8 cellular contexts compared by ENCODE assay signal in genomic region chr19:47130120-47130588, GRCh38. TPM values are rescaled to one million over a fixed set of nuclear protein-coding genes. Genes with fewer than 3 reads are reported as not detected.
A peak's percentile ranks its signal among the peaks of the same experiment; 100 is the strongest.
DNase-seq lines count a peak whose midpoint lies in the region; ATAC-seq, FAIRE-seq and TF ChIP-seq lines count a peak whose summit lies in the region.

No MANE protein-coding gene starts in this region.

- H3K27me3 ChIP-seq in HCT116 (ENCODE audit: insufficient read depth, low read length): no peaks in the 10 kb centered on the region
- no peaks in the 10 kb centered on the region for H3K27me3 ChIP-seq in skeletal muscle tissue (ENCODE audit: control insufficient read depth in 3 of 3, insufficient read depth in 3 of 3, low read length in 3 of 3)

- no peaks in the 10 kb centered on the region for H3K9me2 ChIP-seq in HCT116 (ENCODE audit: insufficient read depth)

- DNase-seq in HCT116 (ENCODE audit: low read depth, low spot score) (no peak), fibroblast of villous mesenchyme (ENCODE audit: low read depth) (no peak), urothelium cell line (ENCODE audit: low spot score) (no peak), NCI-H1048 (lab: John Stamatoyannopoulos, UW) (no peak), islet precursor cell (no peak), GM20000 (ENCODE audit: low spot score) (no peak)

- peaks cover 45% of the 10 kb centered on the region for H3K79me2 ChIP-seq in HCT116 (ENCODE audit: insufficient read depth, low read length)

- H3K4me1 ChIP-seq in HCT116 (ENCODE audit: control insufficient read depth in 1 of 2, insufficient read depth in 2 of 2, low read length in 2 of 2): peaks cover 28 to 45% of the 10 kb centered on the region in 2 experiments
- H3K4me1 ChIP-seq in skeletal muscle tissue (ENCODE audit: control insufficient read depth in 3 of 3, insufficient read depth in 3 of 3, low read length in 3 of 3): peaks cover 6 to 12% (median 12%) of the 10 kb centered on the region in 3 donors

- H3K4me2 ChIP-seq in HCT116 (ENCODE audit: low read length): peak overlapping the region; percentile 96; the same call in 1 of the 2 replicates

- TF ChIP-seq CTCF in HCT116 (IDR thresholded peaks at IDR 0.05 in 2 of 3, conservative IDR thresholded peaks at IDR 0.05 in 1 of 3; ENCODE audit: borderline replicate concordance in 1 of 3, insufficient read depth in 1 of 3, low read depth in 2 of 3, low read length in 2 of 3) (no peak), VCaP (conservative IDR thresholded peaks at IDR 0.05) (no peak), fibroblast of villous mesenchyme (IDR thresholded peaks at IDR 0.05; ENCODE audit: insufficient read depth, low read depth, low read length) (no peak), GM20000 (IDR thresholded peaks at IDR 0.05; ENCODE audit: extremely low read depth, missing control alignments) (no peak)

- TF ChIP-seq POLR2A in HCT116 (IDR thresholded peaks at IDR 0.05; ENCODE audit: borderline replicate concordance, extremely low read depth, insufficient read depth, insufficient read length): no peak

- H3K36me3 ChIP-seq in HCT116 (ENCODE audit: control insufficient read depth in 1 of 2, insufficient read depth in 2 of 2, low read length in 2 of 2) (peaks cover 5 to 11% of the 10 kb centered on the region in 2 experiments; a peak in 2 of 4 replicates), skeletal muscle tissue (ENCODE audit: control insufficient read depth in 3 of 3, insufficient read depth in 3 of 3, low read length in 3 of 3) (peaks cover 0 to 5% (median 0%) of the 10 kb centered on the region in 3 donors)

- peak overlapping the region; percentile 86; the same call in 1 of the 2 replicates for H3K27ac ChIP-seq in HCT116 (ENCODE audit: low read depth, low read length)
- H3K27ac ChIP-seq in VCaP: peak overlapping the region; percentile 91
- H3K27ac ChIP-seq in skeletal muscle tissue (ENCODE audit: low read depth, low read length): no peak overlapping the region

- BruUV-seq in HCT116 (replicated peaks; lab: Mats Ljungman, UMichigan): no TSS peak

- H3K4me3 ChIP-seq in HCT116 (replicated peaks in 1 of 2; ENCODE audit: low read depth in 1 of 2, low read length in 2 of 2) (no peak overlapping the region; a peak in 1 of 4 replicates), fibroblast of villous mesenchyme (ENCODE audit: low read depth, low read length) (peak overlapping the region; percentile 18), skeletal muscle tissue (ENCODE audit: low read length in 3 of 3) (peak overlapping the region; percentile 84 to 91 (median 88))

- peaks cover 8% of the 10 kb centered on the region; the same call in 1 of the 2 replicates for H4K20me1 ChIP-seq in HCT116 (ENCODE audit: insufficient read depth)

- H3K9ac ChIP-seq in HCT116 (ENCODE audit: low read length) (no peak overlapping the region), skeletal muscle tissue (ENCODE audit: low read depth in 1 of 3, low read length in 3 of 3) (no peak overlapping the region)

- CTCF ChIA-PET in HCT116 (lab: Charles Lee): no interaction called here

- FAIRE-seq in urothelium cell line (lab: Jason Lieb, UNC): no peak

- TF ChIP-seq RAD21 in HCT116 (IDR thresholded peaks at IDR 0.05; ENCODE audit: low read depth): no peak

- H2AFZ ChIP-seq in HCT116 (ENCODE audit: low read depth, low read length, poor library complexity, severe bottlenecking): peak overlapping the region; percentile 52

- RAD21 ChIA-PET in HCT116 (lab: Charles Lee; ENCODE audit: low non-redundant PET in 1 of 2, low total read pairs in 2 of 2, uncharacterized antibody in 2 of 2, unreplicated experiment in 2 of 2): no interaction called here

- H3K9me3 ChIP-seq in HCT116 (ENCODE audit: control insufficient read depth in 1 of 2, insufficient read depth in 1 of 2, low read depth in 1 of 2, low read length in 2 of 2) (peaks cover 0 to 4% of the 10 kb centered on the region in 2 experiments; a peak in 1 of 4 replicates), skeletal muscle tissue (ENCODE audit: control insufficient read depth in 3 of 3, low read length in 3 of 3) (no peaks in the 10 kb centered on the region)

- POLR2A ChIA-PET in HCT116 (lab: Charles Lee): interaction anchor here (1.6 kb wide), 1 partner anchor 17 kb away, joined by 11 read pairs; the partner anchor contains the start of gene ZC3H4

- intact Hi-C loops in HCT116 (cut with micrococcal nuclease): no loop called here

- ATAC-seq in HCT116: 0 out of 2 replicates have a peak, but pooled peaks have one; percentile 2

TF ChIP-seq in HCT116, 20 proteins besides CTCF, POLR2A, EP300 and RAD21:
- TF ChIP-seq EGR1 (IDR thresholded peaks at IDR 0.05; ENCODE audit: low read depth) (no peak), YY1 (IDR thresholded peaks at IDR 0.05; ENCODE audit: extremely low read depth, insufficient replicate concordance, low read depth, low read length) (no peak), SRF (IDR thresholded peaks at IDR 0.05; ENCODE audit: low read depth) (no peak), MAX (IDR thresholded peaks at IDR 0.05) (no peak), REST (IDR thresholded peaks at IDR 0.05; ENCODE audit: low read depth) (no peak), SP1 (IDR thresholded peaks at IDR 0.05; ENCODE audit: low read depth) (no peak), CEBPB (IDR thresholded peaks at IDR 0.05; ENCODE audit: low read depth) (no peak), CBX3 (IDR thresholded peaks at IDR 0.05; ENCODE audit: low read depth) (no peak), TCF7L2 (IDR thresholded peaks at IDR 0.05; ENCODE audit: borderline replicate concordance, extremely low read depth, insufficient read depth, insufficient read length) (no peak), ZBTB33 (IDR thresholded peaks at IDR 0.05; ENCODE audit: extremely low read depth, insufficient replicate concordance, low read length) (no peak), EZH2 (IDR thresholded peaks at IDR 0.05) (no peak), ZFX (IDR thresholded peaks at IDR 0.05) (no peak), ZNF274 (IDR thresholded peaks at IDR 0.05; ENCODE audit: low read depth, low read length) (no peak), EZH2phosphoT487 (IDR thresholded peaks at IDR 0.05; ENCODE audit: borderline replicate concordance) (no peak), FOSL1 (IDR thresholded peaks at IDR 0.05; ENCODE audit: low read depth) (no peak), JUND (IDR thresholded peaks at IDR 0.05) (no peak), POLR2AphosphoS5 (IDR thresholded peaks at IDR 0.05; ENCODE audit: low read depth, low read length) (no peak), SIN3A (IDR thresholded peaks at IDR 0.05; ENCODE audit: low read depth) (no peak), ATF3 (IDR thresholded peaks at IDR 0.05) (no peak)

RNA-seq across cellular contexts. Expression of gene SAE1, which starts 0.5 kb away (rescaled TPM):
- total RNA-seq in HCT116 (2021; ENCODE audit: unreplicated experiment) (213 TPM), fibroblast of villous mesenchyme (155 and 160 TPM in 2 replicates), skeletal muscle tissue (71.0 TPM)
- polyA plus RNA-seq in HCT116 (2012): 154 and 195 TPM in 2 replicates

RNA-seq across cellular contexts. Expression of gene ZC3H4, which starts 16.6 kb away (rescaled TPM):
- total RNA-seq in HCT116 (2021; ENCODE audit: unreplicated experiment) (45.1 TPM), fibroblast of villous mesenchyme (16.0 and 16.8 TPM in 2 replicates), skeletal muscle tissue (14.6 TPM)
- polyA plus RNA-seq in HCT116 (2012): 14.0 and 16.4 TPM in 2 replicates

Comparison
In these comparisons a context has a peak if more than half of its experiments do, and no peak if none do; other contexts are left out.
1. H3K4me3 ChIP-seq: peak in fibroblast of villous mesenchyme (single experiment) and skeletal muscle tissue (3 of 3); none in HCT116 (0 of 2).